In the genomic region with DNA sequence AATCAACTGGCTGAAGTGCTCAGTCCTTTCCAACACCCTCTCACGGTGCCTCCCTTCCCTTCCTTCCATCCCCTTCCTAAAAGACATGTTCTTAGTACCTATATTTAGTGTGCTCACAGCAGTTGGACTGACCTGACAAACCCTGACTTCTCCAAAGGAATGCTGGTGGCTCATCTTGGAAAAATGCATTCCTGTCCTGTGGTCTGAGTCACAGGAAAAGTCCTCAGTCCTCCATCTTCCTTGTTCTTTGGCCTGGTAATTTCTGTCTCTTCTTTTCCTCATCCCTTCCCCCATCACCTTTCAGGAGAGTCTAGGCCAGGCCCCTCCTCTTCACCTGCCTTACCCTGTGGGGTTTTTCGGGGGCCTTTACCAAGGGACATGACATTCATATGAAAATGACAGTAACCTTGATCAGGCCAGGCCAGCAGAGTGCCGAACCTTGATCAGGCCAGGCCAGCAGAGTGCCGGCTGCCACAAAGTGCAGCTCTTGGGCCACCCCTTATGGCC, we compare ENCODE assay signal across 9 cellular contexts. TPM values are rescaled to one million over a fixed set of nuclear protein-coding genes. Genes with fewer than 3 reads are reported as not detected.
A peak's percentile ranks its signal among the peaks of the same experiment; 100 is the strongest.
DNase-seq lines count a peak whose midpoint lies in the region; ATAC-seq and TF ChIP-seq lines count a peak whose summit lies in the region.
"Had no signal": no experiment of that assay in that cellular context is flagged by ENCODE, and none has a peak within 500 bp of the region (broad histone marks: within the 10 kb centered on the region; RNA-seq: fewer than 3 reads in every experiment).

No MANE protein-coding gene starts in this region.

- in situ Hi-C loops in Caki2 (cut with HindIII; ENCODE audit: low pct_unique_long_range_greater_than_20kb, low sequenced_read_pairs): no loop called here

- DNase-seq in Caki2 (ENCODE audit: low read depth) (peak; percentile 93), epithelial cell of prostate (ENCODE audit: low read depth, low spot score) (peak; percentile 61), head of caudate nucleus (no peak), DMS79 (lab: John Stamatoyannopoulos, UW) (no peak)
- DNase-seq: aorta had no signal

- H3K4me1 ChIP-seq in OCI-LY1 (ENCODE audit: insufficient read depth, low read length, severe bottlenecking) (peaks cover 70% of the 10 kb centered on the region), mucosa of rectum (ENCODE audit: control insufficient read depth in 2 of 2, insufficient read depth in 2 of 2, low read length in 2 of 2) (peaks cover 39 to 75% of the 10 kb centered on the region in 2 donors)

- H3K4me3 ChIP-seq in OCI-LY1 (ENCODE audit: low read depth, low read length, poor library complexity, severe bottlenecking): peak overlapping the region; percentile 47
- no peak overlapping the region for H3K4me3 ChIP-seq in mucosa of rectum (ENCODE audit: low read length in 2 of 2)

- H3K79me2 ChIP-seq in OCI-LY1 (ENCODE audit: insufficient read depth, low read length): no peaks in the 10 kb centered on the region

- H3K36me3 ChIP-seq in OCI-LY1 (ENCODE audit: insufficient read depth, low read length) (peaks cover 16% of the 10 kb centered on the region), mucosa of rectum (ENCODE audit: control insufficient read depth in 2 of 2, insufficient read depth in 2 of 2, low read length in 2 of 2) (peaks cover 41 to 46% of the 10 kb centered on the region in 2 donors)

- H3K4me2 ChIP-seq in OCI-LY1 (ENCODE audit: low read length): peak overlapping the region; percentile 37

- intact Hi-C loops in head of caudate nucleus (cut with DNase I): loop anchor here (10.0 kb wide), 1 partner anchor 149 kb away; no protein-coding TSS in a partner anchor

- H3F3A ChIP-seq in OCI-LY1 (ENCODE audit: insufficient read depth, low read length): no peaks in the 10 kb centered on the region

- TF ChIP-seq CTCF in OCI-LY1 (IDR thresholded peaks at IDR 0.05; ENCODE audit: low read length): no peak

- no peaks in the 10 kb centered on the region for H3K9me3 ChIP-seq in OCI-LY1 (ENCODE audit: low read length)
- H3K9me3 ChIP-seq in mucosa of rectum (ENCODE audit: control insufficient read depth in 2 of 2, low read length in 2 of 2): no peaks in the 10 kb centered on the region

- H3K27ac ChIP-seq in OCI-LY1 (ENCODE audit: low read depth, low read length, poor library complexity, severe bottlenecking) (peak overlapping the region; percentile 66), epithelial cell of prostate (peak overlapping the region; percentile 84), mucosa of rectum (ENCODE audit: low read depth in 2 of 2, low read length in 2 of 2) (peak overlapping the region; percentile 50 to 64)

- no peaks in the 10 kb centered on the region for H4K20me1 ChIP-seq in OCI-LY1 (ENCODE audit: insufficient read depth, low read length)

- no peak overlapping the region for H2AFZ ChIP-seq in OCI-LY1 (ENCODE audit: low read length)

- ATAC-seq in HG03095 (IDR thresholded peaks at IDR 0.05; ENCODE audit: unreplicated experiment) (no peak), HG03521 (IDR thresholded peaks at IDR 0.05; ENCODE audit: unreplicated experiment) (no peak)

- H3K27me3 ChIP-seq in OCI-LY1 (ENCODE audit: insufficient read depth, low read length) (no peaks in the 10 kb centered on the region), mucosa of rectum (ENCODE audit: control insufficient read depth in 2 of 2, insufficient read depth in 2 of 2, low read length in 2 of 2) (no peaks in the 10 kb centered on the region)

- H3K9ac ChIP-seq in OCI-LY1 (ENCODE audit: low read length) (peak overlapping the region; percentile 26; the same call in 1 of the 2 replicates), mucosa of rectum (ENCODE audit: low read depth in 1 of 2, low read length in 2 of 2) (no peak overlapping the region)

- H3K9me2 ChIP-seq in OCI-LY1 (ENCODE audit: low read depth, low read length): no peaks in the 10 kb centered on the region

RNA-seq across cellular contexts. Expression of gene ATP1B1, which starts 7.2 kb away (rescaled TPM):
- total RNA-seq in Caki2 (2014; rRNA removed; shearing (Covaris generic); ENCODE audit: low replicate concordance): 115 and 153 TPM in 2 replicates

Comparison
In these comparisons a context has a peak if more than half of its experiments do, and no peak if none do; other contexts are left out.
1. DNase-seq: peak in Caki2 (single experiment) and epithelial cell of prostate (single experiment); none in head of caudate nucleus (0 of 42) and DMS79 (single experiment).
2. Peak in every context shown above with its lines, with median percentiles within 50 percentile points of each other: H3K27ac ChIP-seq.